Comparison of ENCODE assay signal across 10 cellular contexts in genomic region chr2:151162185-151162584, GRCh38.
DNase-seq lines count a peak whose midpoint lies in the region; ATAC-seq and TF ChIP-seq lines count a peak whose summit lies in the region.
"Had no signal": no experiment of that assay in that cellular context is flagged by ENCODE, and none has a peak within 500 bp of the region (broad histone marks: within the 10 kb centered on the region; RNA-seq: fewer than 3 reads in every experiment).

No MANE protein-coding gene starts in this region.

- H3K4me1 ChIP-seq in breast epithelium (no peaks in the 10 kb centered on the region), OCI-LY1 (ENCODE audit: insufficient read depth, low read length, severe bottlenecking) (no peaks in the 10 kb centered on the region), fibroblast of lung (ENCODE audit: control insufficient read depth, extremely low read depth, insufficient read depth, low read length) (no peaks in the 10 kb centered on the region), psoas muscle (no peaks in the 10 kb centered on the region)

- no peaks in the 10 kb centered on the region for H4K20me1 ChIP-seq in OCI-LY1 (ENCODE audit: insufficient read depth, low read length)
- H4K20me1 ChIP-seq in fibroblast of lung (ENCODE audit: control insufficient read depth, extremely low read depth, insufficient read depth, low read length) = no peaks in the 10 kb centered on the region

- TF ChIP-seq CTCF in MCF 10A (IDR thresholded peaks at IDR 0.05; ENCODE audit: unreplicated experiment) = no peak
- TF ChIP-seq CTCF in breast epithelium (IDR thresholded peaks at IDR 0.05) = no peak
- TF ChIP-seq CTCF in OCI-LY1 (IDR thresholded peaks at IDR 0.05; ENCODE audit: low read length) = 0 out of 2 replicates have a peak, but pooled peaks have one; percentile 11
- peak; percentile 60 to 68 for TF ChIP-seq CTCF in fibroblast of lung (conservative IDR thresholded peaks at IDR 0.05 in 1 of 2, IDR thresholded peaks at IDR 0.05 in 1 of 2; ENCODE audit: low read depth in 1 of 2, low read length in 2 of 2)
- TF ChIP-seq CTCF in psoas muscle (IDR thresholded peaks at IDR 0.05) = no peak

- H3K4me1 Mint-ChIP-seq in MCF 10A (ENCODE audit: insufficient read depth, unreplicated experiment) = no peaks in the 10 kb centered on the region

- no peaks in the 10 kb centered on the region for H3F3A ChIP-seq in OCI-LY1 (ENCODE audit: insufficient read depth, low read length)

- H3K36me3 ChIP-seq in breast epithelium (no peaks in the 10 kb centered on the region), OCI-LY1 (ENCODE audit: insufficient read depth, low read length) (no peaks in the 10 kb centered on the region), fibroblast of lung (ENCODE audit: control insufficient read depth, insufficient read depth, low read length) (no peaks in the 10 kb centered on the region), psoas muscle (ENCODE audit: insufficient read depth in 1 of 2, low read depth in 1 of 2) (no peaks in the 10 kb centered on the region), H7 (replicated peaks; ENCODE audit: control insufficient read depth, insufficient read depth, low read length) (no peaks in the 10 kb centered on the region)

- H3K9ac ChIP-seq in OCI-LY1 (ENCODE audit: low read length) = no peak overlapping the region
- H3K9ac ChIP-seq in fibroblast of lung (ENCODE audit: insufficient read depth, low read length) = no peak overlapping the region

- intact Hi-C loops in MCF 10A (cut with micrococcal nuclease) = no loop called here
- intact Hi-C loops in breast epithelium (cut with DNase I; ENCODE audit: low total_unique reads) = no loop called here
- intact Hi-C loops in psoas muscle (cut with DNase I) = no loop called here

- 37 to 54% (median 41%) methylated on average over 2 of the region's 2 CpGs for WGBS in psoas muscle, 3 donors

- H3K4me3 ChIP-seq in breast epithelium = no peak overlapping the region
- H3K4me3 ChIP-seq in OCI-LY1 (ENCODE audit: low read depth, low read length, poor library complexity, severe bottlenecking) = no peak overlapping the region
- H3K4me3 ChIP-seq in fibroblast of lung (replicated peaks in 1 of 4; ENCODE audit: control extremely low read depth in 1 of 4, insufficient read depth in 1 of 4, low read depth in 3 of 4, low read length in 4 of 4) = no peak overlapping the region
- H3K4me3 ChIP-seq in psoas muscle = no peak overlapping the region
- no peak overlapping the region for H3K4me3 ChIP-seq in H7 (ENCODE audit: insufficient read depth, low read depth, low read length)

- H3K27me3 ChIP-seq in breast epithelium (no peaks in the 10 kb centered on the region), OCI-LY1 (ENCODE audit: insufficient read depth, low read length) (no peaks in the 10 kb centered on the region), fibroblast of lung (ENCODE audit: control insufficient read depth, insufficient read depth, low read length) (no peaks in the 10 kb centered on the region), psoas muscle (ENCODE audit: insufficient read depth in 3 of 3, low read length in 2 of 3) (no peaks in the 10 kb centered on the region), H7 (ENCODE audit: control insufficient read depth, insufficient read depth, low read length) (no peaks in the 10 kb centered on the region)

- H2AFZ ChIP-seq in OCI-LY1 (ENCODE audit: low read length) (no peak overlapping the region), fibroblast of lung (ENCODE audit: low read length) (no peak overlapping the region)

- H3K27ac ChIP-seq in breast epithelium (no peak overlapping the region), OCI-LY1 (ENCODE audit: low read depth, low read length, poor library complexity, severe bottlenecking) (no peak overlapping the region), fibroblast of lung (ENCODE audit: insufficient read depth, low read length) (no peak overlapping the region), psoas muscle (no peak overlapping the region)

- DNase-seq in MCF 10A (ENCODE audit: unreplicated experiment) (peak; percentile 18), breast epithelium (ENCODE audit: low spot score in 2 of 2) (no peak), fibroblast of lung (ENCODE audit: low read depth in 2 of 2) (peak; percentile 37 to 78), superior temporal gyrus (ENCODE audit: extremely low spot score) (peak; percentile 32), psoas muscle (no peak), H7 (no peak)
- DNase-seq: CD4-positive, alpha-beta memory T cell; NCI-H1092 treated with DMSO at 0.1 percent for 48 hours had no signal

- no peak overlapping the region for H3K27ac Mint-ChIP-seq in MCF 10A (ENCODE audit: low read depth, unreplicated experiment)
- H3K27ac Mint-ChIP-seq: CD4-positive, alpha-beta memory T cell had no signal

- no peaks in the 10 kb centered on the region for H3K9me2 ChIP-seq in OCI-LY1 (ENCODE audit: low read depth, low read length)

- POLR2A ChIA-PET in MCF 10A (lab: Yijun Ruan, JAX) = no interaction called here

- H3K79me2 ChIP-seq in OCI-LY1 (ENCODE audit: insufficient read depth, low read length) (no peaks in the 10 kb centered on the region), fibroblast of lung (ENCODE audit: control insufficient read depth, insufficient read depth, low read length) (no peaks in the 10 kb centered on the region)

- ATAC-seq in psoas muscle = no peak
- no peak for ATAC-seq in HG03565 (IDR thresholded peaks at IDR 0.05; ENCODE audit: unreplicated experiment)

- BruUV-seq in MCF 10A (replicated peaks; lab: Mats Ljungman, UMichigan) = no TSS peak

- no peak overlapping the region for H3K4me2 ChIP-seq in OCI-LY1 (ENCODE audit: low read length)
- H3K4me2 ChIP-seq in fibroblast of lung (ENCODE audit: extremely low read depth, insufficient read depth, low read length) = no peak overlapping the region

- CTCF ChIA-PET in MCF 10A (lab: Yijun Ruan, JAX) = interaction anchor here (0.6 to 2.8 kb wide), 9 partner anchors 11 to 1535 kb away, joined by 3 to 11 read pairs (median 4); no protein-coding TSS in a partner anchor

- no peak overlapping the region for H3K4me3 Mint-ChIP-seq in MCF 10A (ENCODE audit: unreplicated experiment)
- H3K4me3 Mint-ChIP-seq: CD4-positive, alpha-beta memory T cell had no signal

- H3K9me3 ChIP-seq in breast epithelium (no peaks in the 10 kb centered on the region), OCI-LY1 (ENCODE audit: low read length) (no peaks in the 10 kb centered on the region), fibroblast of lung (ENCODE audit: control insufficient read depth, insufficient read depth, low read depth, low read length) (no peaks in the 10 kb centered on the region), psoas muscle (no peaks in the 10 kb centered on the region)

- H3K27me3 Mint-ChIP-seq in MCF 10A (ENCODE audit: insufficient read depth, unreplicated experiment) = peaks cover 15% of the 10 kb centered on the region

- H3K9me3 Mint-ChIP-seq in MCF 10A (ENCODE audit: unreplicated experiment) = no peaks in the 10 kb centered on the region

- TF ChIP-seq POLR2A in breast epithelium (IDR thresholded peaks at IDR 0.05) = no peak

- H3K36me3 Mint-ChIP-seq in MCF 10A (ENCODE audit: insufficient read depth, unreplicated experiment) = no peaks in the 10 kb centered on the region
- H3K36me3 Mint-ChIP-seq: CD4-positive, alpha-beta memory T cell had no signal

Comparison
In these comparisons a context has a peak if more than half of its experiments do, and no peak if none do; other contexts are left out.
1. DNase-seq: peak in MCF 10A (single experiment), fibroblast of lung (2 of 2) and superior temporal gyrus (single experiment); none in breast epithelium (0 of 2), psoas muscle (0 of 2) and H7 (single experiment).
2. CTCF ChIP-seq: peak in OCI-LY1 (single experiment) and fibroblast of lung (2 of 2); none in MCF 10A (single experiment), breast epithelium (0 of 3) and psoas muscle (single experiment).